In genomic region chr3:48664313-48664644, GRCh38 we compare ENCODE assay signal across 1 cellular context.
TF ChIP-seq lines count a peak whose summit lies in the region.

No MANE protein-coding gene starts in this region.

TF ChIP-seq in H1, 55 proteins besides CTCF, POLR2A, EP300 and RAD21:
- TF ChIP-seq CTBP2 (IDR thresholded peaks at IDR 0.05; ENCODE audit: borderline replicate concordance, insufficient read depth, insufficient read length, low read length) (no peak), CHD1 (IDR thresholded peaks at IDR 0.05; ENCODE audit: low read depth, low read length) (no peak), E2F6 (IDR thresholded peaks at IDR 0.05) (no peak), TAF1 (IDR thresholded peaks at IDR 0.05; ENCODE audit: low read depth, low read length) (no peak), SRF (IDR thresholded peaks at IDR 0.05; ENCODE audit: low read depth, low read length) (no peak), SP4 (IDR thresholded peaks at IDR 0.05; ENCODE audit: low read length) (no peak), CHD7 (IDR thresholded peaks at IDR 0.05; ENCODE audit: insufficient replicate concordance, low read length) (no peak), HDAC6 (IDR thresholded peaks at IDR 0.05; ENCODE audit: low read depth, low read length) (no peak), RXRA (IDR thresholded peaks at IDR 0.05; ENCODE audit: insufficient read depth, low read depth, low read length) (no peak), RBBP5 (IDR thresholded peaks at IDR 0.05; ENCODE audit: borderline replicate concordance, low read depth, low read length) (no peak), TCF12 (IDR thresholded peaks at IDR 0.05; ENCODE audit: low read depth, low read length) (no peak), ATF3 (IDR thresholded peaks at IDR 0.05; ENCODE audit: insufficient read depth, low read depth, low read length) (no peak), BCL11A (IDR thresholded peaks at IDR 0.05; ENCODE audit: low read depth in 2 of 2, low read length in 2 of 2) (no peak), ASH2L (IDR thresholded peaks at IDR 0.05; ENCODE audit: low read length) (no peak), CEBPB (IDR thresholded peaks at IDR 0.05; ENCODE audit: low read depth, low read length) (no peak), HDAC2 (IDR thresholded peaks at IDR 0.05; ENCODE audit: borderline replicate concordance in 1 of 2, low read depth in 2 of 2, low read length in 2 of 2) (no peak)
TF ChIP-seq in H1: peak in this region for 0.
